ENCODE assay signal across 16 cellular contexts in genomic region chr10:55233505-55233904, GRCh38.
DNase-seq lines count a peak whose midpoint lies in the region; ATAC-seq and TF ChIP-seq lines count a peak whose summit lies in the region.
"Had no signal": no experiment of that assay in that cellular context is flagged by ENCODE, and none has a peak within 500 bp of the region (broad histone marks: within the 10 kb centered on the region; RNA-seq: fewer than 3 reads in every experiment).

No MANE protein-coding gene starts in this region.

- no peak overlapping the region for H2BK12ac ChIP-seq in H9 (ENCODE audit: insufficient read length, low read depth, low read length)

- H3K9ac ChIP-seq in H9 (ENCODE audit: extremely low read depth, insufficient read length, low read length): no peak overlapping the region
- H3K9ac ChIP-seq in mesendoderm (ENCODE audit: low read length): no peak overlapping the region

- H3K4me2 ChIP-seq in H9 (ENCODE audit: insufficient read depth, insufficient read length, low read length) (no peak overlapping the region), mesendoderm (ENCODE audit: low read length) (no peak overlapping the region)

- TF ChIP-seq CTCF in H9 (conservative IDR thresholded peaks at IDR 0.05): no peak
- no peak for TF ChIP-seq CTCF in breast epithelium (IDR thresholded peaks at IDR 0.05)

- no peak for TF ChIP-seq POLR2A in breast epithelium (IDR thresholded peaks at IDR 0.05)

- no peak overlapping the region for H4K91ac ChIP-seq in H9 (ENCODE audit: insufficient read length, low read depth, low read length)

- H3K4me1 ChIP-seq in H9 (ENCODE audit: insufficient read depth, low read length) (no peaks in the 10 kb centered on the region), mesendoderm (ENCODE audit: control insufficient read depth, low read depth, low read length) (no peaks in the 10 kb centered on the region), breast epithelium (no peaks in the 10 kb centered on the region)

- peak overlapping the region; percentile 13 to 38 for H3K4me3 Mint-ChIP-seq in effector memory CD8-positive, alpha-beta T cell
- no peak overlapping the region for H3K4me3 Mint-ChIP-seq in H9
- H3K4me3 Mint-ChIP-seq: activated CD4-positive, alpha-beta T cell treated with anti-CD3 and anti-CD28 coated beads for 36 hours; activated naive CD4-positive, alpha-beta T cell treated with anti-CD3 and anti-CD28 coated beads, Interleukin-2, amount 10 ng/mL, durations not matched to agents 7 days and 5 days; CD4-positive, CD25-positive, alpha-beta regulatory T cell had no signal

- no peak overlapping the region for H3K27ac Mint-ChIP-seq in effector memory CD8-positive, alpha-beta T cell
- H3K27ac Mint-ChIP-seq in H9: no peak overlapping the region
- H3K27ac Mint-ChIP-seq: activated CD4-positive, alpha-beta T cell treated with anti-CD3 and anti-CD28 coated beads for 36 hours; activated naive CD4-positive, alpha-beta T cell treated with anti-CD3 and anti-CD28 coated beads, Interleukin-2, amount 10 ng/mL, durations not matched to agents 7 days and 5 days; CD4-positive, CD25-positive, alpha-beta regulatory T cell had no signal

- H2BK120ac ChIP-seq in H9 (ENCODE audit: low read depth, low read length, poor library complexity, severe bottlenecking) (no peak overlapping the region), mesendoderm (ENCODE audit: low read depth, low read length) (no peak overlapping the region)

- H3K23me2 ChIP-seq in H9 (ENCODE audit: insufficient read length, low read depth, low read length, poor library complexity, severe bottlenecking): no peaks in the 10 kb centered on the region

- no peaks in the 10 kb centered on the region for H3K9me3 ChIP-seq in H9 (ENCODE audit: control insufficient read depth, low read depth, low read length)
- H3K9me3 ChIP-seq in breast epithelium: no peaks in the 10 kb centered on the region
- H3K9me3 ChIP-seq: neutrophil had no signal

- H4K8ac ChIP-seq in H9 (replicated peaks; ENCODE audit: insufficient read length, low read depth, low read length) (no peak overlapping the region), mesendoderm (ENCODE audit: low read depth, low read length) (no peak overlapping the region)

- no peak overlapping the region for H3K4me3 ChIP-seq in mesendoderm (ENCODE audit: low read length)
- H3K4me3 ChIP-seq in breast epithelium: peak overlapping the region in 1 of 3 donors; percentile 18

- H3K36me3 Mint-ChIP-seq in effector memory CD8-positive, alpha-beta T cell (ENCODE audit: insufficient read depth): no peaks in the 10 kb centered on the region
- H3K36me3 Mint-ChIP-seq in H9 (ENCODE audit: insufficient read depth in 1 of 3, low read depth in 3 of 3): no peaks in the 10 kb centered on the region
- H3K36me3 Mint-ChIP-seq: activated naive CD4-positive, alpha-beta T cell treated with anti-CD3 and anti-CD28 coated beads, Interleukin-2, amount 10 ng/mL, durations not matched to agents 7 days and 5 days; CD4-positive, CD25-positive, alpha-beta regulatory T cell had no signal

- intact Hi-C loops in breast epithelium (cut with DNase I; ENCODE audit: low total_unique reads): no loop called here

- H3K27ac ChIP-seq in H9 (ENCODE audit: insufficient read length, low read depth, low read length) (no peak overlapping the region), mesendoderm (ENCODE audit: low read depth, low read length) (no peak overlapping the region), breast epithelium (no peak overlapping the region)
- H3K27ac ChIP-seq: neutrophil had no signal

- no peaks in the 10 kb centered on the region for H4K20me1 ChIP-seq in H9 (ENCODE audit: control insufficient read depth, insufficient read depth, insufficient read length)

- no peaks in the 10 kb centered on the region for H3K79me2 ChIP-seq in H9 (ENCODE audit: insufficient read depth, low read length)
- H3K79me2 ChIP-seq in mesendoderm (ENCODE audit: control insufficient read depth, insufficient read depth, low read length): no peaks in the 10 kb centered on the region

- H3K27me3 ChIP-seq in H9 (ENCODE audit: insufficient read depth, low read length) (no peaks in the 10 kb centered on the region), mesendoderm (ENCODE audit: insufficient read depth, low read length, poor library complexity) (no peaks in the 10 kb centered on the region), breast epithelium (no peaks in the 10 kb centered on the region)
- H3K27me3 ChIP-seq: neutrophil had no signal

- no peak overlapping the region for H2AFZ ChIP-seq in H9 (ENCODE audit: low read length)

- DNase-seq in effector memory CD8-positive, alpha-beta T cell: no peak
- DNase-seq in SKM-1 treated with dmso at 0.1 percent for 144 hours (lab: John Stamatoyannopoulos, UW; ENCODE audit: unreplicated experiment) (no peak), H9 (no peak), mesendoderm (no peak), breast epithelium (ENCODE audit: low spot score in 2 of 2) (no peak)
- DNase-seq: activated CD4-positive, alpha-beta T cell treated with anti-CD3 and anti-CD28 coated beads for 36 hours; activated naive CD4-positive, alpha-beta T cell treated with anti-CD3 and anti-CD28 coated beads, Interleukin-2, amount 10 ng/mL, durations not matched to agents 7 days and 5 days; CD4-positive, CD25-positive, alpha-beta regulatory T cell; kidney glomerular epithelial cell; SIG-M5; stimulated activated CD4-positive, alpha-beta T cell treated with anti-CD3 and anti-CD28 coated beads, Interleukin-15, amount 100 ng/mL, for 24 hours; stimulated activated naive CD4-positive, alpha-beta T cell had no signal

- peak; percentile 83 for ATAC-seq in GM18868 (IDR thresholded peaks at IDR 0.05; ENCODE audit: unreplicated experiment)
- ATAC-seq in GM21619 (IDR thresholded peaks at IDR 0.05; ENCODE audit: unreplicated experiment): peak; percentile 97
- peak; percentile 78 for ATAC-seq in HG03139 (IDR thresholded peaks at IDR 0.05; ENCODE audit: unreplicated experiment)
- ATAC-seq in effector memory CD8-positive, alpha-beta T cell (replicated peaks): peak; percentile 70
- ATAC-seq: activated CD4-positive, alpha-beta T cell treated with anti-CD3 and anti-CD28 coated beads for 36 hours had no signal

- H3K4ac ChIP-seq in H9 (ENCODE audit: low read depth, low read length) (no peak overlapping the region), mesendoderm (ENCODE audit: low read depth, low read length) (no peak overlapping the region)

- H2AK5ac ChIP-seq in H9 (ENCODE audit: insufficient read length, low read length): no peak overlapping the region
- H2AK5ac ChIP-seq in mesendoderm (ENCODE audit: low read length): no peak overlapping the region

- H3K18ac ChIP-seq in H9 (ENCODE audit: insufficient read length, low read depth, low read length): no peak overlapping the region
- no peak overlapping the region for H3K18ac ChIP-seq in mesendoderm (ENCODE audit: low read length)

- H2BK15ac ChIP-seq in H9 (ENCODE audit: low read depth, low read length): no peak overlapping the region
- no peak overlapping the region for H2BK15ac ChIP-seq in mesendoderm (replicated peaks; ENCODE audit: low read depth)

- no peak overlapping the region for H2BK20ac ChIP-seq in H9 (ENCODE audit: low read depth, low read length, poor library complexity, severe bottlenecking)

- no peak overlapping the region for H3K14ac ChIP-seq in H9 (ENCODE audit: insufficient read depth, low read length)

- H3T11ph ChIP-seq in H9 (ENCODE audit: low read length): no peak overlapping the region

- no peaks in the 10 kb centered on the region for H3K27me3 Mint-ChIP-seq in effector memory CD8-positive, alpha-beta T cell
- no peaks in the 10 kb centered on the region for H3K27me3 Mint-ChIP-seq in H9 (ENCODE audit: low read depth)
- H3K27me3 Mint-ChIP-seq: activated CD4-positive, alpha-beta T cell treated with anti-CD3 and anti-CD28 coated beads for 36 hours; activated naive CD4-positive, alpha-beta T cell treated with anti-CD3 and anti-CD28 coated beads, Interleukin-2, amount 10 ng/mL, durations not matched to agents 7 days and 5 days; CD4-positive, CD25-positive, alpha-beta regulatory T cell had no signal

- no peaks in the 10 kb centered on the region for H3K4me1 Mint-ChIP-seq in effector memory CD8-positive, alpha-beta T cell (ENCODE audit: low read depth in 2 of 2)
- H3K4me1 Mint-ChIP-seq in H9: peaks cover 0 to 5% of the 10 kb centered on the region in 2 experiments; a peak in 2 of 4 replicates
- H3K4me1 Mint-ChIP-seq: activated CD4-positive, alpha-beta T cell treated with anti-CD3 and anti-CD28 coated beads for 36 hours; activated naive CD4-positive, alpha-beta T cell treated with anti-CD3 and anti-CD28 coated beads, Interleukin-2, amount 10 ng/mL, durations not matched to agents 7 days and 5 days; CD4-positive, CD25-positive, alpha-beta regulatory T cell had no signal

- no peak overlapping the region for H2BK5ac ChIP-seq in H9 (ENCODE audit: insufficient read length, low read length)
- H2BK5ac ChIP-seq in mesendoderm (ENCODE audit: low read length): no peak overlapping the region

- H3K56ac ChIP-seq in H9 (ENCODE audit: insufficient read length, low read depth, low read length): no peak overlapping the region
- H3K56ac ChIP-seq in mesendoderm (ENCODE audit: low read length): no peak overlapping the region

- H3K23ac ChIP-seq in H9 (ENCODE audit: insufficient read length, low read depth, low read length) (no peak overlapping the region), mesendoderm (ENCODE audit: low read length) (no peak overlapping the region)

- H4K5ac ChIP-seq in H9 (ENCODE audit: insufficient read length, low read depth, low read length): no peak overlapping the region
- no peak overlapping the region for H4K5ac ChIP-seq in mesendoderm (ENCODE audit: low read length)

- H3K36me3 ChIP-seq in mesendoderm (ENCODE audit: control insufficient read depth, insufficient read depth, low read length) (no peaks in the 10 kb centered on the region), breast epithelium (no peaks in the 10 kb centered on the region)
- H3K36me3 ChIP-seq: neutrophil had no signal

- H3K79me1 ChIP-seq in H9 (ENCODE audit: insufficient read depth, low read depth, low read length, poor library complexity, severe bottlenecking) (no peaks in the 10 kb centered on the region), mesendoderm (ENCODE audit: low read length) (no peaks in the 10 kb centered on the region)

- peaks cover 0 to 3% of the 10 kb centered on the region in 2 donors for H3K9me3 Mint-ChIP-seq in effector memory CD8-positive, alpha-beta T cell
- H3K9me3 Mint-ChIP-seq in H9: no peaks in the 10 kb centered on the region
- H3K9me3 Mint-ChIP-seq: activated naive CD4-positive, alpha-beta T cell treated with anti-CD3 and anti-CD28 coated beads, Interleukin-2, amount 10 ng/mL, durations not matched to agents 7 days and 5 days had no signal

Comparison
In these comparisons a context has a peak if more than half of its experiments do, and no peak if none do; other contexts are left out.
1. H3K4me3 Mint-ChIP-seq: peak in effector memory CD8-positive, alpha-beta T cell (2 of 2); none in H9 (0 of 2).
2. Peak in every context shown above with its lines, with median percentiles within 50 percentile points of each other: ATAC-seq.